23 cellular contexts compared by ENCODE assay signal in genomic region chr21:46135782-46136181, GRCh38. TPM values are rescaled to one million over a fixed set of nuclear protein-coding genes. Genes with fewer than 3 reads are reported as not detected.
DNase-seq lines count a peak whose midpoint lies in the region; ATAC-seq and TF ChIP-seq lines count a peak whose summit lies in the region.
"Had no signal": no experiment of that assay in that cellular context is flagged by ENCODE, and none has a peak within 500 bp of the region (broad histone marks: within the 10 kb centered on the region; RNA-seq: fewer than 3 reads in every experiment).

No MANE protein-coding gene starts in this region.

- peaks cover 10% of the 10 kb centered on the region for H3K4me1 Mint-ChIP-seq in type B pancreatic cell (ENCODE audit: unreplicated experiment)

- H3K27me3 Mint-ChIP-seq in type B pancreatic cell = peaks cover 14% of the 10 kb centered on the region

- peak overlapping the region; percentile 45 for H3K4me3 Mint-ChIP-seq in type B pancreatic cell
- H3K4me3 Mint-ChIP-seq: CD8-positive, alpha-beta T cell had no signal

- H3K36me3 Mint-ChIP-seq in type B pancreatic cell = peaks cover 3% of the 10 kb centered on the region
- H3K36me3 Mint-ChIP-seq: CD8-positive, alpha-beta T cell had no signal

- TF ChIP-seq CTCF in AG10803 (conservative IDR thresholded peaks at IDR 0.05; ENCODE audit: low read length) (0 out of 2 replicates have a peak, but pooled peaks have one; percentile 5), astrocyte of the spinal cord (IDR thresholded peaks at IDR 0.05; ENCODE audit: low read depth, low read length) (no peak), fibroblast of mammary gland (conservative IDR thresholded peaks at IDR 0.05; ENCODE audit: control insufficient read depth, insufficient read depth, low read depth, low read length) (peak; percentile 12), type B pancreatic cell (conservative IDR thresholded peaks at IDR 0.05) (no peak)

- DNase-seq in AG10803 (ENCODE audit: low read depth) = no peak
- DNase-seq in astrocyte of the spinal cord (ENCODE audit: low read depth, low spot score) = peak; percentile 30
- peak; percentile 21 for DNase-seq in fibroblast of mammary gland (ENCODE audit: low read depth)
- DNase-seq in type B pancreatic cell (ENCODE audit: extremely low spot score, unreplicated experiment) = no peak
- no peak for DNase-seq in Kasumi-1 (lab: John Stamatoyannopoulos, UW)
- no peak for DNase-seq in T-helper 2 cell
- DNase-seq: Caco-2; CD8-positive, alpha-beta T cell; EL; GDM1; GOT3; IMR-90; NCI-H1048; NCI-H1694; NCI-H2029 treated with DMSO at 0.1 percent for 48 hours; NCI-H446 treated with DMSO at 0.1 percent for 48 hours; NCI-H526; Right ventricle myocardium superior; RPMI8226 had no signal

- H3K4me3 ChIP-seq in AG10803 (ENCODE audit: low read length) (no peak overlapping the region), astrocyte of the spinal cord (ENCODE audit: low read depth, low read length) (no peak overlapping the region), fibroblast of mammary gland (ENCODE audit: control insufficient read depth, low read depth, low read length) (no peak overlapping the region)
- H3K4me3 ChIP-seq: GM12878, HAP-1 had no signal

- TF ChIP-seq POLR2A in GM18505 (IDR thresholded peaks at IDR 0.05; ENCODE audit: borderline replicate concordance, extremely low read depth, insufficient read depth, insufficient read length) = no peak

- H3K9me3 Mint-ChIP-seq in type B pancreatic cell = no peaks in the 10 kb centered on the region
- H3K9me3 Mint-ChIP-seq: CD8-positive, alpha-beta T cell had no signal

- in situ Hi-C loops in astrocyte of the spinal cord (cut with HindIII; ENCODE audit: low sequenced_read_pairs) = no loop called here

- peak overlapping the region; percentile 51 for H3K27ac Mint-ChIP-seq in type B pancreatic cell
- H3K27ac Mint-ChIP-seq: CD8-positive, alpha-beta T cell had no signal

- no peak for ATAC-seq in GM18505 (IDR thresholded peaks at IDR 0.05; ENCODE audit: unreplicated experiment)
- ATAC-seq: CD8-positive, alpha-beta T cell; GM12878 had no signal

RNA-seq across cellular contexts. Expression of gene FTCD, which starts 19.6 kb away (rescaled TPM):
- 26.9 and 45.0 TPM in 2 replicates for total RNA-seq in type B pancreatic cell (ENCODE audit: low replicate concordance)
- total RNA-seq: IMR-90, SK-MEL-5 had no signal

RNA-seq across cellular contexts. Expression of gene COL6A2, which starts 37.9 kb away (rescaled TPM):
- 23.8 and 114 TPM in 2 replicates for total RNA-seq in type B pancreatic cell (ENCODE audit: low replicate concordance)

RNA-seq across cellular contexts. Expression of gene SPATC1L, which starts 48.5 kb away (rescaled TPM):
- 18.5 and 24.7 TPM in 2 replicates for total RNA-seq in type B pancreatic cell (ENCODE audit: low replicate concordance)

Comparison
In these comparisons a context has a peak if more than half of its experiments do, and no peak if none do; other contexts are left out.
1. DNase-seq: peak in astrocyte of the spinal cord (single experiment) and fibroblast of mammary gland (single experiment); none in AG10803 (single experiment), type B pancreatic cell (single experiment), Kasumi-1 (0 of 2) and T-helper 2 cell (0 of 5).
2. CTCF ChIP-seq: peak in AG10803 (single experiment) and fibroblast of mammary gland (single experiment); none in astrocyte of the spinal cord (single experiment) and type B pancreatic cell (single experiment).